ENCODE assay signal across 12 cellular contexts in genomic region chr13:79647518-79647917, GRCh38.
DNase-seq lines count a peak whose midpoint lies in the region; ATAC-seq, FAIRE-seq and TF ChIP-seq lines count a peak whose summit lies in the region.
"Had no signal": no experiment of that assay in that cellular context is flagged by ENCODE, and none has a peak within 500 bp of the region (broad histone marks: within the 10 kb centered on the region; RNA-seq: fewer than 3 reads in every experiment).

No MANE protein-coding gene starts in this region.

- ATAC-seq in HG02840 (IDR thresholded peaks at IDR 0.05; ENCODE audit: low FRiP score, unreplicated experiment): no peak
- ATAC-seq: naive thymus-derived CD4-positive, alpha-beta T cell had no signal

- no peaks in the 10 kb centered on the region for H3K79me2 ChIP-seq in smooth muscle cell (ENCODE audit: low read depth)

- no peak overlapping the region for H3K4me3 ChIP-seq in smooth muscle cell
- H3K4me3 ChIP-seq: esophagus muscularis mucosa had no signal

- H2AFZ ChIP-seq in smooth muscle cell (ENCODE audit: low read depth): no peak overlapping the region

- no peaks in the 10 kb centered on the region for H3K36me3 ChIP-seq in smooth muscle cell (ENCODE audit: low read depth)
- H3K36me3 ChIP-seq: esophagus muscularis mucosa, WERI-Rb-1 had no signal

- H3K9me3 ChIP-seq in smooth muscle cell (replicated peaks; ENCODE audit: low read depth): no peaks in the 10 kb centered on the region
- H3K9me3 ChIP-seq: esophagus muscularis mucosa had no signal

- no peaks in the 10 kb centered on the region for H3K4me1 ChIP-seq in smooth muscle cell (ENCODE audit: low read depth)
- H3K4me1 ChIP-seq: esophagus muscularis mucosa had no signal

- H3K9ac ChIP-seq in smooth muscle cell (ENCODE audit: low read depth): no peak overlapping the region

- no peaks in the 10 kb centered on the region for H4K20me1 ChIP-seq in smooth muscle cell (ENCODE audit: low read depth)

- no peak for TF ChIP-seq CTCF in smooth muscle cell (IDR thresholded peaks at IDR 0.05; ENCODE audit: borderline replicate concordance, insufficient read depth, poor library complexity, severe bottlenecking)

- no peaks in the 10 kb centered on the region for H3F3A ChIP-seq in smooth muscle cell (ENCODE audit: low read depth)

- peak overlapping the region; percentile 71 for H3K27ac ChIP-seq in smooth muscle cell (ENCODE audit: low read depth)
- H3K27ac ChIP-seq: esophagus muscularis mucosa, WERI-Rb-1 had no signal

- no peak overlapping the region for H3K4me2 ChIP-seq in smooth muscle cell

- no peaks in the 10 kb centered on the region for H3K27me3 ChIP-seq in smooth muscle cell (ENCODE audit: low read depth)
- H3K27me3 ChIP-seq: esophagus muscularis mucosa had no signal

- WGBS in smooth muscle cell (ENCODE audit: low lambda C conversion rate): 66% methylated on average over 2 of the region's 2 CpGs

- DNase-seq in HPDE6-E6E7 (ENCODE audit: extremely low spot score) (peak; percentile 95), NCI-H774 (lab: John Stamatoyannopoulos, UW) (peak; percentile 5), smooth muscle cell (lab: John Stamatoyannopoulos, UW; ENCODE audit: unreplicated experiment) (no peak), H4 (ENCODE audit: low spot score) (no peak), inferior parietal cortex (ENCODE audit: extremely low spot score) (no peak)
- DNase-seq: CD4-positive, alpha-beta memory T cell; naive thymus-derived CD4-positive, alpha-beta T cell; NCI-H82; WERI-Rb-1 had no signal

- FAIRE-seq in islet of Langerhans (lab: Jason Lieb, UNC): peak; percentile 74

Comparison
In these comparisons a context has a peak if more than half of its experiments do, and no peak if none do; other contexts are left out.
1. DNase-seq: peak in HPDE6-E6E7 (single experiment) and NCI-H774 (single experiment); none in smooth muscle cell (single experiment), H4 (single experiment) and inferior parietal cortex (single experiment).